Comparison of ENCODE assay signal across 8 cellular contexts in the genomic region with DNA sequence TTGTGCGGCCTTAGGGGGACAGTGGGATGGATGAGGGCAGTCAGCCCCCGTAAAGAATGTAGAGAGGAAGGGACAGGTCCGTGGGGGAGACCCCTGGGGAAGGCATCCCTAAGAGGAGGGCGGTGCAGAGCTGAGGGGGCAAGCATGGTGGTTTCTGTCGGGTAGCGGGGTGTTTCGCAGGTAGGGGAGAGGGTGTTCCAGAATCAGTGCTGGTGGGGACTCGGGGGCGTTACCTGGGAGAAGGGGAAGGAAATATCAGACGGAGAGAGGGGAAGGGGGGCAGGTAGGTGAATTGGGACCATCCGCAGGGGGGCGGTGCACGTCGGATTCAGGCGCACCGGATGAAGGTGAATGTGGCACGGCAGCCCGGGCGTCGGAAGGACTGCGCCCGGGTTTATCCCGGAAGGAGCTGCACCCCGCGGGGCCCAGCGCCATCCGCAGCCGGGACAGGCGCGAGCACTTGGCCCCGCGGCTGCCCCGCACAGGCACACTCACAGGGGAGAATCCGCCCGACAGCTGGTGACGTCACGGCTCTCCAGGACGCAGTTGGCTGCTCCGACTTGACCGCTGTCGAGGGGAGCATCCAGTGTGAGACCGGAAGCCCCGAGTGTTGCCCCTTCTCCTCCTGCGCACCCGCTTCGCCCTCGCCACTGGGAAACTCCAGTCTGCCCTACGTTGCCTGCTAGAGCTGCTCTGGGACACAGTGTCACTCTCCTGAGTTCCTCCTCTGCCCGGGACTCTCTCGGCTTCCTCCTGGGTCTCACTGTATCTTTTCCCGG. TPM values are rescaled to one million over a fixed set of nuclear protein-coding genes. Genes with fewer than 3 reads are reported as not detected.
DNase-seq lines count a peak whose midpoint lies in the region; ATAC-seq and TF ChIP-seq lines count a peak whose summit lies in the region.

No MANE protein-coding gene starts in this region.

- no peak overlapping the region for H3K27ac ChIP-seq in dorsolateral prefrontal cortex
- no peak overlapping the region for H3K27ac ChIP-seq in lung (ENCODE audit: low read depth in 1 of 2, low read length in 1 of 2)

- TF ChIP-seq CTCF in GM12873 (IDR thresholded peaks at IDR 0.05; ENCODE audit: insufficient read depth, low read depth, low read length, missing control alignments) (peak; percentile 48), dorsolateral prefrontal cortex (IDR thresholded peaks at IDR 0.05 in 54 of 56, conservative IDR thresholded peaks at IDR 0.05 in 2 of 56; ENCODE audit: low read depth in 1 of 56, partially characterized antibody in 56 of 56) (no peak), lung (IDR thresholded peaks at IDR 0.05; ENCODE audit: control extremely low read depth, extremely low read depth) (no peak)

- H3K4me3 ChIP-seq in dorsolateral prefrontal cortex (peak overlapping the region; percentile 21 to 69 (median 45)), lung (peak overlapping the region; percentile 18)

- H3K4me1 ChIP-seq in lung (ENCODE audit: control insufficient read depth in 2 of 2, insufficient read depth in 2 of 2, low read length in 2 of 2): peaks cover 0 to 4% of the 10 kb centered on the region in 2 donors

- H3K27me3 ChIP-seq in dorsolateral prefrontal cortex (peaks cover 0 to 28% (median 0%) of the 10 kb centered on the region in 45 donors), lung (ENCODE audit: control insufficient read depth, insufficient read depth) (no peaks in the 10 kb centered on the region)

- ATAC-seq in HG03354 (IDR thresholded peaks at IDR 0.05; ENCODE audit: poor library complexity, severe bottlenecking, unreplicated experiment) (peak; percentile 36), lung (ENCODE audit: insufficient read depth, low FRiP score) (peak; percentile 34), HG02973 (IDR thresholded peaks at IDR 0.05; ENCODE audit: unreplicated experiment) (no peak)

- peak; percentile 46 to 61 for DNase-seq in activated CD4-positive, alpha-beta T cell treated with anti-CD3 and anti-CD28 coated beads for 4 hours
- DNase-seq in dorsolateral prefrontal cortex (peak in 4 of 10 donors; percentile 26 to 63 (median 48)), lung (ENCODE audit: low spot score) (peak; percentile 73), pons (ENCODE audit: low spot score) (no peak)
- peak; percentile 49 for DNase-seq in stimulated activated CD8-positive, alpha-beta memory T cell treated with anti-CD3 and anti-CD28 coated beads, Interleukin-12 subunit alpha, Interleukin-12 subunit beta, amount 100 ng/mL, for 1 hour (ENCODE audit: low read depth)

- no peaks in the 10 kb centered on the region for H3K9me3 ChIP-seq in lung (ENCODE audit: control insufficient read depth in 2 of 2, insufficient read depth in 1 of 2, low read length in 1 of 2)

- H3K36me3 ChIP-seq in lung (ENCODE audit: control insufficient read depth in 2 of 2, insufficient read depth in 2 of 2, low read length in 2 of 2): no peaks in the 10 kb centered on the region

- 9 to 10% methylated on average over 47 to 51 of the region's 51 CpGs for WGBS in lung, 2 donors

- intact Hi-C loops in dorsolateral prefrontal cortex (cut with DNase I): no loop called here

RNA-seq across cellular contexts. Expression of a gene that starts 1.3 kb away (rescaled TPM):
- total RNA-seq in dorsolateral prefrontal cortex: 1 to 10 TPM in 110 of 120 experiments, under 1 TPM in 10; 0.48 to 5.7 (median 2.3) TPM
- total RNA-seq in lung: 1 to 10 TPM; 5.2 to 6.6 TPM
- polyA plus RNA-seq in lung: 10 to 100 TPM in 1 of 2 donors, 1 to 10 TPM in 1; 3.1 to 10.6 TPM

RNA-seq across cellular contexts. Expression of a gene that starts 11.8 kb away (rescaled TPM):
- total RNA-seq in dorsolateral prefrontal cortex (10 to 100 TPM; 37.3 to 76.3 (median 48.8) TPM), lung (10 to 100 TPM; 13.7 to 46.9 TPM)
- polyA plus RNA-seq in lung: 10 to 100 TPM; 20.8 to 40.1 TPM

RNA-seq across cellular contexts. Expression of a gene that starts 33.9 kb away (rescaled TPM):
- total RNA-seq in dorsolateral prefrontal cortex (under 1 TPM in 5 of 120 experiments, not detected in 115; 0.38 to 0.64 (median 0.43) TPM), lung (1 to 10 TPM in 1 of 2 donors, under 1 TPM in 1; 0.92 to 3.8 TPM)
- 1 to 10 TPM in 1 of 2 donors, under 1 TPM in 1; 0.87 to 1.9 TPM for polyA plus RNA-seq in lung

RNA-seq across cellular contexts. Expression of a gene that starts 40.9 kb away (rescaled TPM):
- total RNA-seq in dorsolateral prefrontal cortex: 1,000 to 10,000 TPM in 119 of 120 experiments, 100 to 1,000 TPM in 1; 532 to 8,708 (median 3,979) TPM
- total RNA-seq in lung: over 10,000 TPM; 30,229 to 39,735 TPM
- 100 to 1,000 TPM in 1 of 2 donors, 10 to 100 TPM in 1; 44.8 to 325 TPM for polyA plus RNA-seq in lung

RNA-seq across cellular contexts. Expression of a gene that starts 41.2 kb away (rescaled TPM):
- 10 to 100 TPM; 11.4 to 26.1 (median 18.2) TPM for total RNA-seq in dorsolateral prefrontal cortex
- 10 to 100 TPM in 1 of 2 donors, 1 to 10 TPM in 1; 9.9 to 32.8 TPM for total RNA-seq in lung
- polyA plus RNA-seq in lung: 10 to 100 TPM; 29.2 to 53.9 TPM
